Comparison of ENCODE assay signal across 8 cellular contexts in the genomic region with DNA sequence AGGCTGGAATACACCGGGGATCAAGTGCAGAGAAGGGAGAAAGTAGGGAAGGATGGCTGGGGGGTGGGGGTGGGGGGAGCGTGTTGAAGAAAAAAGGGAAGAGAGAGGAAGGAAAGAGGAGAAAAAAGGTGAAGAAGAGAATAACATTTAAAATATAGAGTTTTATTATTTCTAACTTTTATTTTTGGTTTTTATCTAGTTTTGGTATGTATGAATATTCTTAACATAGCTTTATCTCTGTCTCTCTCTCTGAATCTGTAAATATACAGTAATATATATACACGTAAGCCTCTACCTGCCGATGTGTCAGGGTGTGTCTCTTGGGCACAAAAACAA. TPM values are rescaled to one million over a fixed set of nuclear protein-coding genes. Genes with fewer than 3 reads are reported as not detected.
DNase-seq lines count a peak whose midpoint lies in the region; ATAC-seq and TF ChIP-seq lines count a peak whose summit lies in the region.

No MANE protein-coding gene starts in this region.

- WGBS in esophagus muscularis mucosa: 14% methylated on average over 4 of the region's 4 CpGs

- H3K4me1 ChIP-seq in DND-41 (ENCODE audit: insufficient read depth, low read length): peaks cover 20% of the 10 kb centered on the region
- H3K4me1 ChIP-seq in esophagus muscularis mucosa: peaks cover 22 to 33% (median 28%) of the 10 kb centered on the region in 4 donors
- peaks cover 3% of the 10 kb centered on the region for H3K4me1 ChIP-seq in rectal smooth muscle tissue (ENCODE audit: control insufficient read depth, insufficient read depth, low read length)

- DNase-seq in DND-41: no peak
- DNase-seq in esophagus muscularis mucosa (ENCODE audit: extremely low spot score): no peak
- DNase-seq in ACHN: no peak
- DNase-seq in NCI-H226: no peak
- DNase-seq in NCI-H2227 (lab: John Stamatoyannopoulos, UW; ENCODE audit: unreplicated experiment): no peak

- H3K9ac ChIP-seq in DND-41 (ENCODE audit: low read depth, low read length): peak overlapping the region; percentile 60; the same call in 1 of the 2 replicates
- H3K9ac ChIP-seq in SU-DHL-6 (ENCODE audit: low read length): no peak overlapping the region; the same call in 1 of the 2 replicates
- H3K9ac ChIP-seq in rectal smooth muscle tissue (ENCODE audit: low read length): no peak overlapping the region

- H4K20me1 ChIP-seq in DND-41 (ENCODE audit: insufficient read depth, low read length) (no peaks in the 10 kb centered on the region), SU-DHL-6 (ENCODE audit: low read depth, low read length) (no peaks in the 10 kb centered on the region)

- TF ChIP-seq POLR2A in esophagus muscularis mucosa (IDR thresholded peaks at IDR 0.05; ENCODE audit: low read depth): no peak

- TF ChIP-seq CTCF in DND-41 (IDR thresholded peaks at IDR 0.05; ENCODE audit: borderline replicate concordance, extremely low read depth, low read length, poor library complexity, severe bottlenecking): no peak
- no peak for TF ChIP-seq CTCF in SU-DHL-6 (IDR thresholded peaks at IDR 0.05; ENCODE audit: insufficient read depth, low read length, poor library complexity, severe bottlenecking)
- TF ChIP-seq CTCF in esophagus muscularis mucosa (IDR thresholded peaks at IDR 0.05): no peak

- H3K4me2 ChIP-seq in DND-41 (ENCODE audit: insufficient read depth, low read length): peak overlapping the region; percentile 74
- peak overlapping the region; percentile 63 for H3K4me2 ChIP-seq in SU-DHL-6 (ENCODE audit: low read depth, low read length, poor library complexity, severe bottlenecking)

- H3K9me3 ChIP-seq in DND-41 (ENCODE audit: insufficient read depth, low read length, severe bottlenecking) (no peaks in the 10 kb centered on the region), SU-DHL-6 (ENCODE audit: insufficient read depth, low read length) (no peaks in the 10 kb centered on the region), esophagus muscularis mucosa (no peaks in the 10 kb centered on the region)

- in situ Hi-C loops in ACHN (cut with HindIII; ENCODE audit: low pct_ligation_motif_present, low pct_unique_long_range_greater_than_20kb, low sequenced_read_pairs): no loop called here

- H3K36me3 ChIP-seq in DND-41 (ENCODE audit: insufficient read depth, low read length) (no peaks in the 10 kb centered on the region), SU-DHL-6 (ENCODE audit: low read length) (no peaks in the 10 kb centered on the region), esophagus muscularis mucosa (no peaks in the 10 kb centered on the region), rectal smooth muscle tissue (ENCODE audit: control insufficient read depth, insufficient read depth, low read length) (no peaks in the 10 kb centered on the region)

- H3K27ac ChIP-seq in DND-41 (ENCODE audit: low read length) (no peak overlapping the region), SU-DHL-6 (ENCODE audit: low read depth, low read length) (no peak overlapping the region), esophagus muscularis mucosa (replicated peaks in 1 of 4) (peak overlapping the region; percentile 90 to 96 (median 94)), rectal smooth muscle tissue (ENCODE audit: low read depth, low read length) (peak overlapping the region; percentile 90)

- no peak overlapping the region for H2AFZ ChIP-seq in DND-41 (ENCODE audit: low read depth, low read length)
- H2AFZ ChIP-seq in SU-DHL-6 (ENCODE audit: low read depth, low read length, severe bottlenecking): peak overlapping the region; percentile 96

- intact Hi-C loops in esophagus muscularis mucosa (cut with DNase I): loop anchor here (10.0 kb wide), 1 partner anchor 222 kb away; no protein-coding TSS in a partner anchor

- TF ChIP-seq EP300 in esophagus muscularis mucosa (IDR thresholded peaks at IDR 0.05): no peak

- no peaks in the 10 kb centered on the region for H3F3A ChIP-seq in SU-DHL-6 (ENCODE audit: insufficient read depth)

- no peaks in the 10 kb centered on the region for H3K79me2 ChIP-seq in DND-41 (ENCODE audit: insufficient read depth, low read length)
- no peaks in the 10 kb centered on the region for H3K79me2 ChIP-seq in SU-DHL-6 (ENCODE audit: insufficient read depth, low read length)

- no peaks in the 10 kb centered on the region for H3K9me2 ChIP-seq in SU-DHL-6 (replicated peaks; ENCODE audit: insufficient read depth, low read length)

- H3K27me3 ChIP-seq in DND-41 (ENCODE audit: insufficient read depth, low read length, poor library complexity) (peaks cover 17% of the 10 kb centered on the region), SU-DHL-6 (ENCODE audit: low read length) (no peaks in the 10 kb centered on the region), esophagus muscularis mucosa (peaks cover 0 to 23% (median 0%) of the 10 kb centered on the region in 4 donors), rectal smooth muscle tissue (ENCODE audit: control insufficient read depth, insufficient read depth, low read length) (peaks cover 2% of the 10 kb centered on the region)

- ATAC-seq in DND-41 (ENCODE audit: insufficient read depth, low read depth) (no peak), HG03025 (IDR thresholded peaks at IDR 0.05; ENCODE audit: low FRiP score, unreplicated experiment) (no peak)

- H3K4me3 ChIP-seq in DND-41 (ENCODE audit: low read depth in 1 of 2, low read length in 2 of 2) (peak overlapping the region in 1 of 2 experiments; percentile 65; a peak in 2 of 4 replicates), SU-DHL-6 (ENCODE audit: insufficient read depth, low read length, poor library complexity, severe bottlenecking) (peak overlapping the region; percentile 48), esophagus muscularis mucosa (peak overlapping the region; percentile 65 to 82 (median 69)), rectal smooth muscle tissue (ENCODE audit: low read length) (peak overlapping the region; percentile 82)

RNA-seq across cellular contexts. Expression of gene HLA-F, which starts 30.0 kb away (rescaled TPM):
- 10 to 100 TPM; 36.1 to 69.6 (median 52.8) TPM for total RNA-seq in esophagus muscularis mucosa

Comparison
In these comparisons a context has a peak if more than half of its experiments do, and no peak if none do; other contexts are left out.
1. H3K27ac ChIP-seq: peak in esophagus muscularis mucosa (4 of 4) and rectal smooth muscle tissue (single experiment); none in DND-41 (single experiment) and SU-DHL-6 (single experiment).